ENCODE assay signal across 8 cellular contexts in genomic region chr6:157764346-157765068, GRCh38. TPM values are rescaled to one million over a fixed set of nuclear protein-coding genes. Genes with fewer than 3 reads are reported as not detected.
DNase-seq lines count a peak whose midpoint lies in the region; ATAC-seq and TF ChIP-seq lines count a peak whose summit lies in the region.

No MANE protein-coding gene starts in this region.

- no peaks in the 10 kb centered on the region for H3K9me3 Mint-ChIP-seq in Calu3 (ENCODE audit: low read depth, unreplicated experiment)

- peak; percentile 85 for DNase-seq in Calu3
- peak; percentile 95 for DNase-seq in LHCN-M2 (ENCODE audit: low read depth)
- peak; percentile 63 to 77 for DNase-seq in activated CD4-positive, alpha-beta T cell treated with anti-CD3 and anti-CD28 coated beads for 24 hours (ENCODE audit: low read depth in 2 of 2)
- peak; percentile 12 for DNase-seq in cerebellar cortex (ENCODE audit: low spot score)
- DNase-seq in stimulated activated CD4-positive, alpha-beta T cell treated with anti-CD3 and anti-CD28 coated beads, Interleukin-4, amount 100 ng/mL, for 1 hour = peak; percentile 80
- DNase-seq in mesenteric fat pad (ENCODE audit: low spot score) = no peak

- 54% methylated on average over 12 of the region's 12 CpGs for WGBS in liver

- intact Hi-C loops in Calu3 (cut with micrococcal nuclease; ENCODE audit: unreplicated experiment) = loop anchor here (5.0 kb wide), 2 partner anchors 58 to 108 kb away; partner anchors contain the start of gene SNX9

- no peaks in the 10 kb centered on the region for H3K36me3 ChIP-seq in liver (ENCODE audit: control insufficient read depth in 4 of 4, insufficient read depth in 3 of 4, low read depth in 1 of 4, low read length in 3 of 4)

- TF ChIP-seq CTCF in Calu3 (IDR thresholded peaks at IDR 0.05; ENCODE audit: unreplicated experiment) (no peak), liver (IDR thresholded peaks at IDR 0.05; ENCODE audit: low read depth, low read length, missing input control) (no peak)

- H3K9ac ChIP-seq in liver (ENCODE audit: low read depth in 1 of 2, low read length in 2 of 2) = no peak overlapping the region

- H3K4me1 ChIP-seq in liver (ENCODE audit: control insufficient read depth in 4 of 4, insufficient read depth in 4 of 4, low read length in 3 of 4) = peaks cover 0 to 2% (median 0%) of the 10 kb centered on the region in 4 donors

- peak overlapping the region; percentile 97 for H3K27ac Mint-ChIP-seq in Calu3 (ENCODE audit: unreplicated experiment)

- no peaks in the 10 kb centered on the region for H3K27me3 ChIP-seq in liver (ENCODE audit: control insufficient read depth in 4 of 4, insufficient read depth in 4 of 4, low read length in 3 of 4)

- TF ChIP-seq RAD21 in liver (IDR thresholded peaks at IDR 0.05) = peak; percentile 15 to 17

- peaks cover 50% of the 10 kb centered on the region for H3K4me1 Mint-ChIP-seq in Calu3 (ENCODE audit: low read depth, unreplicated experiment)

- H3K36me3 Mint-ChIP-seq in Calu3 (ENCODE audit: insufficient read depth, unreplicated experiment) = peaks cover 39% of the 10 kb centered on the region

- CTCF ChIA-PET in Calu3 (lab: Charles Lee) = interaction anchor here (0.6 to 2.4 kb wide), 2 partner anchors 96 to 109 kb away, joined by 3 to 16 read pairs; no protein-coding TSS in a partner anchor

- no peak overlapping the region for H3K4me3 ChIP-seq in liver (ENCODE audit: low read depth in 1 of 3, low read length in 3 of 3)

- peak overlapping the region; percentile 67 to 68 for H3K27ac ChIP-seq in liver (ENCODE audit: low read depth in 1 of 2, low read length in 2 of 2)

- BruUV-seq in Calu3 (replicated peaks; lab: Mats Ljungman, UMichigan) = no TSS peak

- peak overlapping the region; percentile 43 for H3K4me3 Mint-ChIP-seq in Calu3 (ENCODE audit: low read depth, unreplicated experiment)

- peak; percentile 47 for ATAC-seq in GM21825 (IDR thresholded peaks at IDR 0.05; ENCODE audit: unreplicated experiment)

- no peaks in the 10 kb centered on the region for H3K9me3 ChIP-seq in liver (ENCODE audit: control insufficient read depth in 4 of 4, low read length in 3 of 4)

- H3K27me3 Mint-ChIP-seq in Calu3 (ENCODE audit: unreplicated experiment) = no peaks in the 10 kb centered on the region

TF ChIP-seq in liver, 16 proteins besides CTCF, POLR2A, EP300 and RAD21:
- peak; percentile 73 to 80 for TF ChIP-seq JUND (IDR thresholded peaks at IDR 0.05)
- TF ChIP-seq RXRA (IDR thresholded peaks at IDR 0.05) = no peak
- TF ChIP-seq TAF1 (conservative IDR thresholded peaks at IDR 0.05) = no peak
- peak; percentile 12 for TF ChIP-seq SP1 (IDR thresholded peaks at IDR 0.05)
- TF ChIP-seq MAX (IDR thresholded peaks at IDR 0.05) = peak; percentile 40
- no peak for TF ChIP-seq HNF4A (conservative IDR thresholded peaks at IDR 0.05)
- TF ChIP-seq ATF3 (IDR thresholded peaks at IDR 0.05) = no peak
TF ChIP-seq in liver: peak in this region for 3.

RNA-seq across cellular contexts. Expression of gene SNX9, which starts 58.5 kb away (rescaled TPM):
- total RNA-seq in Calu3 (2022) (16.6 and 17.7 TPM in 2 replicates), LHCN-M2 (2014; rRNA removed) (14.6 and 15.6 TPM in 2 replicates), liver (10 to 100 TPM; 20.0 to 31.0 TPM), mesenteric fat pad (86.9 TPM)
- 8.6 TPM for polyA plus RNA-seq in LHCN-M2 (2012)
- polyA plus RNA-seq in liver = 10 to 100 TPM; 16.4 to 24.6 TPM
